ENCODE assay signal across 1 cellular context in the genomic region with DNA sequence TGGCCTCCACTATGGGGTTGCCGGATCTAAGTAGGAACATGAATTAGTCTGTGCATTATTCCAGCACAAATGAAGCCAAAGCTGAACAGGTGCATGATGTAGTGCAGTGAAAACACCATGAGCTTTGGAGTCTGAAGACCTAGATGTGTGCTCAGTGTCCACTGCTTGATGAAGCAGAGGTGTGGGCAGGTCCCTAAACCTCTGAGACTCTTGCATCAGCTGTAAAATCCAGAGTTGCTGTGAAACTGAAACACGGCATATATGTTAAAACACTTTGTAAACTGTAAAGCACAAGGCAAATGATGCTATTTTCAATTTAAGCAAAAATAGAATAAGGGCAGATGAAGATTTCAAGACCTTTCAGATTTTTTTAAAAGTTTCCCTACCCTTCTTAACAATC.
TF ChIP-seq lines count a peak whose summit lies in the region.

No MANE protein-coding gene starts in this region.

TF ChIP-seq in HepG2, 621 proteins besides CTCF, POLR2A, EP300 and RAD21 (continued from another document):
- TF ChIP-seq, protein P1, sequence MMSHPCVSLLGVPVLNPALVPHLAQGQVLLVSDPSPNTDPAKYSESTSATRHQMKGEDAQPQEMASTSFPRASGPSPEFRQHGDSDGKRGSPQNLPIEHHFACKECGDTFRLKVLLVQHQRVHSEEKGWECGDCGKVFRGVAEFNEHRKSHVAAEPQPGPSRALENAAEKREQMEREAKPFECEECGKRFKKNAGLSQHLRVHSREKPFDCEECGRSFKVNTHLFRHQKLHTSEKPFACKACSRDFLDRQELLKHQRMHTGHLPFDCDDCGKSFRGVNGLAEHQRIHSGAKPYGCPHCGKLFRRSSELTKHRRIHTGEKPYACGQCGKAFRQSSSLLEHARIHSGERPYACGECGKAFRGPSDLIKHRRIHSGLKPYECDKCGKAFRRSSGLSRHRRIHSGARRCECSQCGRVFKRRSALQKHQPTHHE (CRISPR knock-in tag; IDR thresholded peaks at IDR 0.05; ENCODE audit: borderline replicate concordance): no peak
- TF ChIP-seq, protein P2, sequence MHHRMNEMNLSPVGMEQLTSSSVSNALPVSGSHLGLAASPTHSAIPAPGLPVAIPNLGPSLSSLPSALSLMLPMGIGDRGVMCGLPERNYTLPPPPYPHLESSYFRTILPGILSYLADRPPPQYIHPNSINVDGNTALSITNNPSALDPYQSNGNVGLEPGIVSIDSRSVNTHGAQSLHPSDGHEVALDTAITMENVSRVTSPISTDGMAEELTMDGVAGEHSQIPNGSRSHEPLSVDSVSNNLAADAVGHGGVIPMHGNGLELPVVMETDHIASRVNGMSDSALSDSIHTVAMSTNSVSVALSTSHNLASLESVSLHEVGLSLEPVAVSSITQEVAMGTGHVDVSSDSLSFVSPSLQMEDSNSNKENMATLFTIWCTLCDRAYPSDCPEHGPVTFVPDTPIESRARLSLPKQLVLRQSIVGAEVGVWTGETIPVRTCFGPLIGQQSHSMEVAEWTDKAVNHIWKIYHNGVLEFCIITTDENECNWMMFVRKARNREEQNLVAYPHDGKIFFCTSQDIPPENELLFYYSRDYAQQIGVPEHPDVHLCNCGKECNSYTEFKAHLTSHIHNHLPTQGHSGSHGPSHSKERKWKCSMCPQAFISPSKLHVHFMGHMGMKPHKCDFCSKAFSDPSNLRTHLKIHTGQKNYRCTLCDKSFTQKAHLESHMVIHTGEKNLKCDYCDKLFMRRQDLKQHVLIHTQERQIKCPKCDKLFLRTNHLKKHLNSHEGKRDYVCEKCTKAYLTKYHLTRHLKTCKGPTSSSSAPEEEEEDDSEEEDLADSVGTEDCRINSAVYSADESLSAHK (CRISPR knock-in tag; IDR thresholded peaks at IDR 0.05; ENCODE audit: borderline replicate concordance): no peak
- TF ChIP-seq GATA4 (IDR thresholded peaks at IDR 0.05; ENCODE audit: borderline replicate concordance, low read depth) (no peak), ZC3H13 (CRISPR knock-in tag; IDR thresholded peaks at IDR 0.05) (no peak)
- TF ChIP-seq, protein P3, sequence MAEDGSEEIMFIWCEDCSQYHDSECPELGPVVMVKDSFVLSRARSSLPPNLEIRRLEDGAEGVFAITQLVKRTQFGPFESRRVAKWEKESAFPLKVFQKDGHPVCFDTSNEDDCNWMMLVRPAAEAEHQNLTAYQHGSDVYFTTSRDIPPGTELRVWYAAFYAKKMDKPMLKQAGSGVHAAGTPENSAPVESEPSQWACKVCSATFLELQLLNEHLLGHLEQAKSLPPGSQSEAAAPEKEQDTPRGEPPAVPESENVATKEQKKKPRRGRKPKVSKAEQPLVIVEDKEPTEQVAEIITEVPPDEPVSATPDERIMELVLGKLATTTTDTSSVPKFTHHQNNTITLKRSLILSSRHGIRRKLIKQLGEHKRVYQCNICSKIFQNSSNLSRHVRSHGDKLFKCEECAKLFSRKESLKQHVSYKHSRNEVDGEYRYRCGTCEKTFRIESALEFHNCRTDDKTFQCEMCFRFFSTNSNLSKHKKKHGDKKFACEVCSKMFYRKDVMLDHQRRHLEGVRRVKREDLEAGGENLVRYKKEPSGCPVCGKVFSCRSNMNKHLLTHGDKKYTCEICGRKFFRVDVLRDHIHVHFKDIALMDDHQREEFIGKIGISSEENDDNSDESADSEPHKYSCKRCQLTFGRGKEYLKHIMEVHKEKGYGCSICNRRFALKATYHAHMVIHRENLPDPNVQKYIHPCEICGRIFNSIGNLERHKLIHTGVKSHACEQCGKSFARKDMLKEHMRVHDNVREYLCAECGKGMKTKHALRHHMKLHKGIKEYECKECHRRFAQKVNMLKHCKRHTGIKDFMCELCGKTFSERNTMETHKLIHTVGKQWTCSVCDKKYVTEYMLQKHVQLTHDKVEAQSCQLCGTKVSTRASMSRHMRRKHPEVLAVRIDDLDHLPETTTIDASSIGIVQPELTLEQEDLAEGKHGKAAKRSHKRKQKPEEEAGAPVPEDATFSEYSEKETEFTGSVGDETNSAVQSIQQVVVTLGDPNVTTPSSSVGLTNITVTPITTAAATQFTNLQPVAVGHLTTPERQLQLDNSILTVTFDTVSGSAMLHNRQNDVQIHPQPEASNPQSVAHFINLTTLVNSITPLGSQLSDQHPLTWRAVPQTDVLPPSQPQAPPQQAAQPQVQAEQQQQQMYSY (CRISPR knock-in tag; IDR thresholded peaks at IDR 0.05): no peak
